1 cellular context compared by ENCODE assay signal in genomic region chr7:30149640-30150272, GRCh38.
A peak's percentile ranks its signal among the peaks of the same experiment; 100 is the strongest.
TF ChIP-seq lines count a peak whose summit lies in the region.

No MANE protein-coding gene starts in this region.

TF ChIP-seq in HepG2, 621 proteins besides CTCF, POLR2A, EP300 and RAD21 (continued from another document):
- TF ChIP-seq LRRFIP1 (CRISPR knock-in tag; conservative IDR thresholded peaks at IDR 0.05) (no peak), E2F5 (CRISPR knock-in tag; conservative IDR thresholded peaks at IDR 0.05) (no peak), ZNF569 (CRISPR knock-in tag; IDR thresholded peaks at IDR 0.05; ENCODE audit: borderline replicate concordance) (no peak), ZNF768 (CRISPR knock-in tag; IDR thresholded peaks at IDR 0.05) (peak; percentile 69; the same call in 1 of the 2 replicates), ZBTB7A (CRISPR knock-in tag; IDR thresholded peaks at IDR 0.05) (no peak), ZNF770 (CRISPR knock-in tag; IDR thresholded peaks at IDR 0.05) (no peak), ZNF362 (CRISPR knock-in tag; IDR thresholded peaks at IDR 0.05; ENCODE audit: borderline replicate concordance) (no peak)
